Comparison of ENCODE assay signal across 1 cellular context in the genomic region with DNA sequence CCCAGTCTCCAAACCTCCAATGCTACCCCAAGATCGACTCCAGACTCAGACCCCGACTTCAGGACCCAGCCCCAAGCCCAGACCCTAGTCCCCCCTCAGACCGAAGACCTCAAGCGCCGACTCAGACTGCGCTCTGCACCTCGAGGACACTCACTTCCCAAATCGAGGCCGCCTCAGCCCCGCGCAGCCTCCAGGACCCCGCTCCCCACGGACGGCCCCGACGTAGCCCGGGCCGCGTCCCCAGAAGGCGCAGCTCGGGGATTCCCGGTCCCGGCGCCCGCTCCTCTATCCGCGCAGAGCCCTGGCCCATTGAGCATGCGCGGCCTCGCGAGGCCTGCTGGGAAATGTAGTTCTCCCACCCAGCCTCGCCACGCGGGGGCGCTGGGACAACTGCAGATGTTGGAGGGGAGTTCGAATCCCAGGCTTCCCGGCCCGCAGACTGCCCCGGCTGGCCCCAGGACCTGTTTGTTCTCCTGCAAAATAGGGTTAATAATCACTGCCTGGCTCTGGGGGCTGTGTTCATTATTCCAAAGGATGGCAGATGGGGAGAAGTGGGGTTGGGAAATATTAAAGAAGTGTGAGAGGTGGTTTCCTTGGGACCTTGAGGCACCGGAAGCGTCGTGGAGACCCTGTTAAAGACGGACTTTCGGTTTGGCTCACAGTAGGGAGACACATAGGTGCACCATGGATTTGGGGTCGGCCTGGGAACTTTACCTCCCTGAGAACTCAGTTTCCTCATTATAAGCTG.
TF ChIP-seq lines count a peak whose summit lies in the region.

Gene APBA3 (minus strand): TSS at position 311 of the 748 bp plus-strand sequence. CDS start 1,428 bp downstream, outside the sequence.

TF ChIP-seq in K562, 482 proteins besides CTCF, POLR2A, EP300 and RAD21 (continued from another document and continues in another):
- 0 out of 2 replicates have a peak, but pooled peaks have one; percentile 48 for TF ChIP-seq ZBTB5 (IDR thresholded peaks at IDR 0.05)
- no peak for TF ChIP-seq MECOM (CRISPR knock-in tag; IDR thresholded peaks at IDR 0.05)
- TF ChIP-seq ZNF436 (CRISPR knock-in tag; IDR thresholded peaks at IDR 0.05) = no peak
- TF ChIP-seq HMG20A (CRISPR knock-in tag; conservative IDR thresholded peaks at IDR 0.05) = no peak; the same call in 1 of the 2 replicates
- no peak for TF ChIP-seq ATF2 (CRISPR knock-in tag; IDR thresholded peaks at IDR 0.05)
- no peak for TF ChIP-seq ZBTB12 (CRISPR knock-in tag; IDR thresholded peaks at IDR 0.05)
- no peak for TF ChIP-seq KDM4B (IDR thresholded peaks at IDR 0.05; ENCODE audit: borderline replicate concordance in 2 of 2, low read depth in 1 of 2)
- peak; percentile 55 for TF ChIP-seq NR2C1 (IDR thresholded peaks at IDR 0.05)
- peak; percentile 70 for TF ChIP-seq NR2C1 (tag; IDR thresholded peaks at IDR 0.05)
- TF ChIP-seq TBP (optimal IDR thresholded peaks at IDR 0.05; ENCODE audit: low read depth, low read length) = peak; percentile 87
- TF ChIP-seq TAF1 (IDR thresholded peaks at IDR 0.05; ENCODE audit: control insufficient read depth, extremely low read depth, insufficient read depth, low read length, severe bottlenecking) = no peak
- TF ChIP-seq BRCA1 (IDR thresholded peaks at IDR 0.05) = no peak
- no peak for TF ChIP-seq BRCA1 (CRISPR knock-in tag; IDR thresholded peaks at IDR 0.05)
- no peak for TF ChIP-seq ZNF518B (CRISPR knock-in tag; IDR thresholded peaks at IDR 0.05)
- TF ChIP-seq OTX1 (CRISPR knock-in tag; IDR thresholded peaks at IDR 0.05) = no peak
- 0 out of 2 replicates have a peak, but pooled peaks have one; percentile 7 for TF ChIP-seq MTF1 (CRISPR knock-in tag; IDR thresholded peaks at IDR 0.05; ENCODE audit: borderline replicate concordance)
- peak in 1 of 2 experiments; percentile 53; a peak in 1 of 4 replicates for TF ChIP-seq KDM1A (IDR thresholded peaks at IDR 0.05)
- TF ChIP-seq RBFOX2 (IDR thresholded peaks at IDR 0.05; ENCODE audit: low read depth, low read length) = peak; percentile 84
- peak; percentile 82 for TF ChIP-seq MYC (IDR thresholded peaks at IDR 0.05; ENCODE audit: low read depth, low read length)
- TF ChIP-seq MYC (CRISPR knock-in tag; IDR thresholded peaks at IDR 0.05; ENCODE audit: borderline replicate concordance, low read depth) = peak; percentile 21; the same call in 1 of the 2 replicates
- no peak for TF ChIP-seq TCFL5 (CRISPR knock-in tag; conservative IDR thresholded peaks at IDR 0.05)
- TF ChIP-seq MCM5 (IDR thresholded peaks at IDR 0.05; ENCODE audit: low read depth) = no peak
- TF ChIP-seq NCOA4 (IDR thresholded peaks at IDR 0.05; ENCODE audit: partially characterized antibody) = no peak
- peak; percentile 60 for TF ChIP-seq PHF20 (IDR thresholded peaks at IDR 0.05; ENCODE audit: partially characterized antibody)
- TF ChIP-seq ZNF766 (CRISPR knock-in tag; conservative IDR thresholded peaks at IDR 0.05) = peak; percentile 36; the same call in 1 of the 2 replicates
- no peak for TF ChIP-seq SP2 (IDR thresholded peaks at IDR 0.05; ENCODE audit: extremely low read depth, low read depth, low read length, poor library complexity, severe bottlenecking)
- TF ChIP-seq, protein P1, sequence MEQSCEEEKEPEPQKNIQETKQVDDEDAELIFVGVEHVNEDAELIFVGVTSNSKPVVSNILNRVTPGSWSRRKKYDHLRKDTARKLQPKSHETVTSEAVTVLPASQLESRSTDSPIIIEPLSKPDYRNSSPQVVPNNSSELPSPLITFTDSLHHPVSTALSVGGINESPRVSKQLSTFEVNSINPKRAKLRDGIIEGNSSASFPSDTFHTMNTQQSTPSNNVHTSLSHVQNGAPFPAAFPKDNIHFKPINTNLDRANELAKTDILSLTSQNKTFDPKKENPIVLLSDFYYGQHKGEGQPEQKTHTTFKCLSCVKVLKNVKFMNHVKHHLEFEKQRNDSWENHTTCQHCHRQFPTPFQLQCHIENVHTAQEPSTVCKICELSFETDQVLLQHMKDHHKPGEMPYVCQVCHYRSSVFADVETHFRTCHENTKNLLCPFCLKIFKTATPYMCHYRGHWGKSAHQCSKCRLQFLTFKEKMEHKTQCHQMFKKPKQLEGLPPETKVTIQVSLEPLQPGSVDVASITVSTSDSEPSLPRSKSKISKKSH (CRISPR knock-in tag; IDR thresholded peaks at IDR 0.05) = no peak
- no peak for TF ChIP-seq ZFP36 (IDR thresholded peaks at IDR 0.05; ENCODE audit: low read depth, low read length, partially characterized antibody)
- TF ChIP-seq NFIX (CRISPR knock-in tag; IDR thresholded peaks at IDR 0.05; ENCODE audit: low read depth) = no peak
- peak; percentile 77 for TF ChIP-seq ESRRA (IDR thresholded peaks at IDR 0.05; ENCODE audit: borderline replicate concordance, low read depth)
- TF ChIP-seq ZNF140 (CRISPR knock-in tag; IDR thresholded peaks at IDR 0.05) = no peak
- TF ChIP-seq PML (IDR thresholded peaks at IDR 0.05; ENCODE audit: low read length) = 0 out of 2 replicates have a peak, but pooled peaks have one; percentile 32
- peak; percentile 30 to 81; a peak in 2 of 4 replicates for TF ChIP-seq MLLT1 (IDR thresholded peaks at IDR 0.05)
- TF ChIP-seq ZNF23 (CRISPR knock-in tag; IDR thresholded peaks at IDR 0.05) = no peak
- TF ChIP-seq PHF8 (IDR thresholded peaks at IDR 0.05; ENCODE audit: borderline replicate concordance, low read length) = peak; percentile 82; the same call in 1 of the 2 replicates
- peak; percentile 54; the same call in 1 of the 2 replicates for TF ChIP-seq LCOR (CRISPR knock-in tag; IDR thresholded peaks at IDR 0.05)
- TF ChIP-seq, protein P2, sequence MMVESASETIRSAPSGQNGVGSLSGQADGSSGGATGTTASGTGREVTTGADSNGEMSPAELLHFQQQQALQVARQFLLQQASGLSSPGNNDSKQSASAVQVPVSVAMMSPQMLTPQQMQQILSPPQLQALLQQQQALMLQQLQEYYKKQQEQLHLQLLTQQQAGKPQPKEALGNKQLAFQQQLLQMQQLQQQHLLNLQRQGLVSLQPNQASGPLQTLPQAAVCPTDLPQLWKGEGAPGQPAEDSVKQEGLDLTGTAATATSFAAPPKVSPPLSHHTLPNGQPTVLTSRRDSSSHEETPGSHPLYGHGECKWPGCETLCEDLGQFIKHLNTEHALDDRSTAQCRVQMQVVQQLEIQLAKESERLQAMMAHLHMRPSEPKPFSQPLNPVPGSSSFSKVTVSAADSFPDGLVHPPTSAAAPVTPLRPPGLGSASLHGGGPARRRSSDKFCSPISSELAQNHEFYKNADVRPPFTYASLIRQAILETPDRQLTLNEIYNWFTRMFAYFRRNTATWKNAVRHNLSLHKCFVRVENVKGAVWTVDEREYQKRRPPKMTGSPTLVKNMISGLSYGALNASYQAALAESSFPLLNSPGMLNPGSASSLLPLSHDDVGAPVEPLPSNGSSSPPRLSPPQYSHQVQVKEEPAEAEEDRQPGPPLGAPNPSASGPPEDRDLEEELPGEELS (CRISPR knock-in tag; IDR thresholded peaks at IDR 0.05; ENCODE audit: borderline replicate concordance) = peak; percentile 71; the same call in 1 of the 2 replicates
- no peak for TF ChIP-seq SNAPC5 (CRISPR knock-in tag; IDR thresholded peaks at IDR 0.05)
- TF ChIP-seq TCF7 (IDR thresholded peaks at IDR 0.05; ENCODE audit: borderline replicate concordance) = 0 out of 2 replicates have a peak, but pooled peaks have one; percentile 48
- peak; percentile 97 for TF ChIP-seq ZEB2 (IDR thresholded peaks at IDR 0.05)
- TF ChIP-seq, protein P3, sequence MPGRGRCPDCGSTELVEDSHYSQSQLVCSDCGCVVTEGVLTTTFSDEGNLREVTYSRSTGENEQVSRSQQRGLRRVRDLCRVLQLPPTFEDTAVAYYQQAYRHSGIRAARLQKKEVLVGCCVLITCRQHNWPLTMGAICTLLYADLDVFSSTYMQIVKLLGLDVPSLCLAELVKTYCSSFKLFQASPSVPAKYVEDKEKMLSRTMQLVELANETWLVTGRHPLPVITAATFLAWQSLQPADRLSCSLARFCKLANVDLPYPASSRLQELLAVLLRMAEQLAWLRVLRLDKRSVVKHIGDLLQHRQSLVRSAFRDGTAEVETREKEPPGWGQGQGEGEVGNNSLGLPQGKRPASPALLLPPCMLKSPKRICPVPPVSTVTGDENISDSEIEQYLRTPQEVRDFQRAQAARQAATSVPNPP (IDR thresholded peaks at IDR 0.05; ENCODE audit: borderline replicate concordance, insufficient read depth, insufficient read length) = no peak
- TF ChIP-seq RBM25 (IDR thresholded peaks at IDR 0.05; ENCODE audit: low read depth, low read length, severe bottlenecking) = no peak
- no peak; a peak in 1 of 4 replicates for TF ChIP-seq TBL1XR1 (IDR thresholded peaks at IDR 0.05; ENCODE audit: low read length in 2 of 2)
- 0 out of 2 replicates have a peak, but pooled peaks have one; percentile 53 for TF ChIP-seq FOXK1 (CRISPR knock-in tag; IDR thresholded peaks at IDR 0.05; ENCODE audit: borderline replicate concordance)
- no peak for TF ChIP-seq ZNF76 (CRISPR knock-in tag; IDR thresholded peaks at IDR 0.05; ENCODE audit: borderline replicate concordance)
- no peak for TF ChIP-seq MYNN (IDR thresholded peaks at IDR 0.05)
- TF ChIP-seq MYNN (CRISPR knock-in tag; IDR thresholded peaks at IDR 0.05) = no peak
- TF ChIP-seq NFIC (IDR thresholded peaks at IDR 0.05) = peak; percentile 44; the same call in 1 of the 2 replicates
- TF ChIP-seq PHTF2 (CRISPR knock-in tag; IDR thresholded peaks at IDR 0.05) = no peak
